8 cellular contexts compared by ENCODE assay signal in the genomic region with DNA sequence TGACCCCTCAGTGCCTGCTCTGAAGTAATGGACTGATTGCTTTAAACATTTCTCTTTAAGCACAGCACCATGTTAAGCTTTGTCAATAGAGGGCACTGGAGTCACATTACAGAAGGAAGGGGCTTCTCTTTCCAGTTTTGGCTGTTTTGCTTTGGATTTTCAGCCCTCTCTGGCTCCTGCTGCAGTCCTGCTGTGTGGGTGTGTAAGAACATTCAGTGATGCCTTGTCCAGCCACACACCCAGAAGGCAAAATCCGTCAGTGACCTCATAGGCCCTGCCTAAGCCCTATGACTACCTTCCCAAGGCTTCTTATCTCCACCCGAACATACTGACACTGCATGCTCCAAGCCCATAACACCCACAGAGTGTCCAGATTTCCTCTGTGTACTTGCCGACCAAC.
DNase-seq lines count a peak whose midpoint lies in the region; ATAC-seq and TF ChIP-seq lines count a peak whose summit lies in the region.

No MANE protein-coding gene starts in this region.

- no peaks in the 10 kb centered on the region for H3K27me3 Mint-ChIP-seq in progenitor cell of endocrine pancreas

- H3K9me3 Mint-ChIP-seq in progenitor cell of endocrine pancreas (ENCODE audit: low read depth): no peaks in the 10 kb centered on the region

- CTCF ChIA-PET in RWPE1 (lab: Yijun Ruan, JAX): interaction anchor here (0.6 to 1.2 kb wide), 4 partner anchors 9 to 264 kb away, joined by 3 to 7 read pairs (median 3); no protein-coding TSS in a partner anchor

- in situ Hi-C loops in GM13977 (cut with MboI; ENCODE audit: low pct_unique_long_range_greater_than_20kb, low sequenced_read_pairs, unreplicated experiment): no loop called here

- TF ChIP-seq CTCF in GM13977 (IDR thresholded peaks at IDR 0.05; ENCODE audit: extremely low read depth, insufficient read depth, missing control alignments): peak; percentile 78
- peak; percentile 37 for TF ChIP-seq CTCF in RWPE1 (conservative IDR thresholded peaks at IDR 0.05; ENCODE audit: low read depth)
- peak; percentile 81 for TF ChIP-seq CTCF in foreskin fibroblast (IDR thresholded peaks at IDR 0.05; ENCODE audit: low read depth, low read length)
- TF ChIP-seq CTCF in progenitor cell of endocrine pancreas (IDR thresholded peaks at IDR 0.05; ENCODE audit: unreplicated experiment): peak; percentile 73

- peak; percentile 65 for DNase-seq in A172 (ENCODE audit: low spot score)
- peak; percentile 11 for DNase-seq in GM13977 (ENCODE audit: low spot score)
- peak; percentile 44 for DNase-seq in HT-29 (ENCODE audit: low spot score)
- peak; percentile 14 for DNase-seq in RWPE1 (ENCODE audit: low spot score)
- DNase-seq in foreskin fibroblast: peak; percentile 91 to 95
- DNase-seq in progenitor cell of endocrine pancreas (ENCODE audit: low spot score, unreplicated experiment): no peak

- no peak overlapping the region for H3K27ac Mint-ChIP-seq in progenitor cell of endocrine pancreas

- H3K4me3 ChIP-seq in foreskin fibroblast (ENCODE audit: low read depth in 1 of 2, low read length in 2 of 2): no peak overlapping the region

- peaks cover 3% of the 10 kb centered on the region for H3K4me1 Mint-ChIP-seq in progenitor cell of endocrine pancreas (ENCODE audit: low read depth)

- POLR2A ChIA-PET in RWPE1 (lab: Yijun Ruan, JAX; ENCODE audit: low non-redundant PET): no interaction called here

- H3K36me3 Mint-ChIP-seq in progenitor cell of endocrine pancreas (ENCODE audit: insufficient read depth): no peaks in the 10 kb centered on the region

- ATAC-seq in GM18861 (IDR thresholded peaks at IDR 0.05; ENCODE audit: unreplicated experiment) (no peak), HG02973 (IDR thresholded peaks at IDR 0.05; ENCODE audit: unreplicated experiment) (no peak)

- H3K4me3 Mint-ChIP-seq in progenitor cell of endocrine pancreas (ENCODE audit: low read depth): no peak overlapping the region

- no peak overlapping the region for H3K27ac ChIP-seq in RWPE1
